8 cellular contexts compared by ENCODE assay signal in the genomic region with DNA sequence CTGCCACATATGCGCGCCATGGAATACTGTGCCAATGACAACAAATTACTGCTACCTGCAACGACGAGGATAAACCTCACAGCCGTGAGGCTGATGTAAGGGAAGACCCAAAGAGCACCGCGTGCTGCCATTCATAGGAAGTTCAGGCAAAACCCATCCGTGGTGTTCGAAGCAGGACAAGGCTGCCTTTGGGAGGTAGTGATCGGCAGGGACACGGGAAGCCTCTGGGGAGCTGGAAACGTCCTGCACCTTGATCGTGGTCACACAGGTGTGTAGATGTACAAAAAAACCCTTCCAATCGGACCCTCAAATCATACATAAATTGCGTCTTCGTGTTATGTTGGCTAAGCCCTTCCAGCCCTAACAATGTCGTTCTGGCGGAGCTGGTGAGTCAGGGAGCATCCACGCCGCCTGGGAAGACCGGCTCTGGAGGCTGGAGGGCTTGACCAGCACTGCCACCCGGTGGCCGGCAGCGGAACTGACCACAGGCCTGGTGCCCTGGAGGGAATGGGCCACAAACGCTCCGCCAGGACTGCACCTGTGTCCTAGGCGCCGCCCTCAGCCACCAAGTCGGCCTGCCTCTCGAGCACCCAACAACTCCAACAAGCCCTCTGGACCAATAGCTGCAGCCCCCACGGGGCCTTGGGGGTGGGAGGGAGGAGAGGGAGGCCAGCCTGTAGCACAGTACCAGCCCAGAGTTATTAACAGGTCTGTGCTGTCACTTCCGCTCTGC. TPM values are rescaled to one million over a fixed set of nuclear protein-coding genes. Genes with fewer than 3 reads are reported as not detected.
DNase-seq lines count a peak whose midpoint lies in the region; ATAC-seq and TF ChIP-seq lines count a peak whose summit lies in the region.

No MANE protein-coding gene starts in this region.

- no peak overlapping the region for H3K4me3 ChIP-seq in choroid plexus epithelial cell (ENCODE audit: low read depth, low read length)

- ATAC-seq in HG02981 (IDR thresholded peaks at IDR 0.05; ENCODE audit: unreplicated experiment) (peak; percentile 51), left colon (peak; percentile 78)
- ATAC-seq in activated CD4-positive, CD25-positive, alpha-beta regulatory T cell treated with anti-CD3 and anti-CD28 coated beads, Interleukin-2, amount 50 U/mL, for 24 hours = peak; percentile 32 to 41

- DNase-seq in NK-92 treated with Interleukin-12 subunit alpha and Interleukin-12 subunit beta, amount 100 ng/mL, for 24 hours (lab: John Stamatoyannopoulos, UW) = peak; percentile 49
- no peak for DNase-seq in NK-92 (lab: John Stamatoyannopoulos, UW; ENCODE audit: unreplicated experiment)
- peak; percentile 27 for DNase-seq in NCI-H2171 (lab: John Stamatoyannopoulos, UW)
- DNase-seq in choroid plexus epithelial cell (ENCODE audit: low read depth) = peak; percentile 91
- DNase-seq in left colon = peak; percentile 82 to 91
- peak; percentile 77 to 79 for DNase-seq in stimulated activated CD4-positive, alpha-beta T cell treated with anti-CD3 and anti-CD28 coated beads, Interleukin-2, amount 100 ng/mL, for 48 hours

- peak; percentile 95 for TF ChIP-seq CTCF in choroid plexus epithelial cell (conservative IDR thresholded peaks at IDR 0.05; ENCODE audit: low read depth, low read length)

- intact Hi-C loops in left colon (cut with DNase I, micrococcal nuclease) = loop anchor here (5.0 to 10.0 kb wide), 2 partner anchors 94 to 102 kb away; no protein-coding TSS in a partner anchor

RNA-seq across cellular contexts. Expression of a gene that starts 4.1 kb away (rescaled TPM):
- 1 to 10 TPM in 1 of 2 donors, under 1 TPM in 1; 0.58 to 3.3 TPM for total RNA-seq in left colon

RNA-seq across cellular contexts. Expression of a gene that starts 27.3 kb away (rescaled TPM):
- total RNA-seq in left colon = 10 to 100 TPM in 1 of 2 donors, 1 to 10 TPM in 1; 5.6 to 13.7 TPM
